In the genomic region with DNA sequence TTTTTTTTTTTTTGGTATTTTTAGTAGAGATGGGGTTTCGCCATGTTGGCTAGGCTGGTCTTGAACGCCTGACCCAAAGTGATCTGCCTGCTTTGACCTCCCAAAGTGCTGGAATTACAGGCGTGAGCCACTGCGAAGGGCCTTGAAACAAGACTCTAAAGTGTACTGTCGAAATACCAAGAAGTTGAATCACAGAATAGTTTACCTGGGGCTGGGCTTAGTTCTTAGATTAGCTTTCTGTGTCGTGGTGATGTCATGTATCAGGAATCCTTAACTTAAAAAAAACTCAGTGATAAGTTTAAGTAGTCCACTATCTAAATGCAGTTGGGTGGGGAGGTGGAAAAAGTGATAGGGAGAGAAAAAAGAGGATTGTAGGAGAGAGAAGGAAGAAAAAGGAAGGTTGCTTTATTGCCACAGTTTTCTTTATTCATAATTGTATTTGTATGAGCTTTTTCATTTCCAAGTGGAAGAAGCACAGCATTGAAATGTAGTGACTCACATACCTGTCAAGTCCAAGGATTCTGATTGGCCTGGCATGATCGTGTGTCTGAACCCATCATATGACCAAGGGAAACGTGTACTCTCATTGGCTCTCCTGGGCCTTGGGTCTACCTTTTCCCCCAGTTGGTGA, we compare ENCODE assay signal across 9 cellular contexts. TPM values are rescaled to one million over a fixed set of nuclear protein-coding genes. Genes with fewer than 3 reads are reported as not detected.
A peak's percentile ranks its signal among the peaks of the same experiment; 100 is the strongest.
DNase-seq lines count a peak whose midpoint lies in the region; ATAC-seq and TF ChIP-seq lines count a peak whose summit lies in the region.
"Had no signal": no experiment of that assay in that cellular context is flagged by ENCODE, and none has a peak within 500 bp of the region (broad histone marks: within the 10 kb centered on the region; RNA-seq: fewer than 3 reads in every experiment).

No MANE protein-coding gene starts in this region.

- H3K4me3 ChIP-seq in cardiac muscle cell (no peak overlapping the region), right atrium auricular region (no peak overlapping the region), upper lobe of left lung (no peak overlapping the region)

- H3K27me3 ChIP-seq in cardiac muscle cell: no peaks in the 10 kb centered on the region
- H3K27me3 ChIP-seq in right atrium auricular region: no peaks in the 10 kb centered on the region
- no peaks in the 10 kb centered on the region for H3K27me3 ChIP-seq in upper lobe of left lung
- H3K27me3 ChIP-seq: BE2C had no signal

- DNase-seq in cardiac muscle cell (ENCODE audit: low read depth in 1 of 2, low spot score in 1 of 2): peak; percentile 57 to 87
- no peak for DNase-seq in right atrium auricular region (ENCODE audit: low spot score)
- peak; percentile 98 for DNase-seq in amniotic epithelial cell (ENCODE audit: low read depth)
- DNase-seq in islet precursor cell: peak; percentile 94
- peak in 1 of 2 donors; percentile 60 for DNase-seq in upper lobe of left lung
- DNase-seq in occipital lobe (lab: John Stamatoyannopoulos, UW): no peak
- DNase-seq in NCI-H82 treated with DMSO at 0.1 percent for 48 hours (lab: John Stamatoyannopoulos, UW; ENCODE audit: unreplicated experiment): no peak
- DNase-seq: BE2C had no signal

- H3K4me1 ChIP-seq in cardiac muscle cell (ENCODE audit: low read depth): peaks cover 50% of the 10 kb centered on the region
- H3K4me1 ChIP-seq in right atrium auricular region: peaks cover 0 to 74% of the 10 kb centered on the region in 2 donors
- H3K4me1 ChIP-seq in upper lobe of left lung: peaks cover 7 to 25% (median 19%) of the 10 kb centered on the region in 4 donors

- no peaks in the 10 kb centered on the region for H3K36me3 ChIP-seq in cardiac muscle cell
- no peaks in the 10 kb centered on the region for H3K36me3 ChIP-seq in right atrium auricular region
- H3K36me3 ChIP-seq in upper lobe of left lung: no peaks in the 10 kb centered on the region
- H3K36me3 ChIP-seq: BE2C had no signal

- no peak for TF ChIP-seq EP300 in upper lobe of left lung (IDR thresholded peaks at IDR 0.05)

- H3K9me3 ChIP-seq in cardiac muscle cell (ENCODE audit: low read depth) (no peaks in the 10 kb centered on the region), right atrium auricular region (no peaks in the 10 kb centered on the region), upper lobe of left lung (no peaks in the 10 kb centered on the region)
- H3K9me3 ChIP-seq: BE2C had no signal

- TF ChIP-seq POLR2A in upper lobe of left lung (IDR thresholded peaks at IDR 0.05): no peak

- ATAC-seq in upper lobe of left lung (ENCODE audit: low FRiP score in 2 of 2): peak; percentile 62 to 91
- no peak for ATAC-seq in HG02973 (IDR thresholded peaks at IDR 0.05; ENCODE audit: unreplicated experiment)

- H3K27ac ChIP-seq in cardiac muscle cell: peak overlapping the region; percentile 89
- H3K27ac ChIP-seq in right atrium auricular region: peak overlapping the region in 1 of 2 donors; percentile 54
- H3K27ac ChIP-seq in upper lobe of left lung: peak overlapping the region; percentile 38 to 62 (median 46)

- no peak for TF ChIP-seq CTCF in cardiac muscle cell (IDR thresholded peaks at IDR 0.05; ENCODE audit: low read depth, low read length)
- no peak for TF ChIP-seq CTCF in right atrium auricular region (IDR thresholded peaks at IDR 0.05)
- TF ChIP-seq CTCF in upper lobe of left lung (IDR thresholded peaks at IDR 0.05): no peak

- 62 to 69% methylated on average over 8 of the region's 8 CpGs for WGBS in upper lobe of left lung, 2 donors

RNA-seq across cellular contexts. Expression of gene ITSN1, which starts 13.4 kb away (rescaled TPM):
- 125 and 139 TPM in 2 replicates for total RNA-seq in cardiac muscle cell
- polyA plus RNA-seq in cardiac muscle cell: 90.9 and 92.4 TPM in 2 replicates
- total RNA-seq in right atrium auricular region: 10 to 100 TPM; 49.9 to 54.9 TPM
- total RNA-seq in upper lobe of left lung: 100 to 1,000 TPM in 1 of 6 donors, 10 to 100 TPM in 5; 19.3 to 103 (median 38.7) TPM
- total RNA-seq in occipital lobe: 77.8 TPM

RNA-seq across cellular contexts. Expression of gene CRYZL1, which starts 14.2 kb away (rescaled TPM):
- total RNA-seq in cardiac muscle cell (17.0 and 58.3 TPM in 2 replicates), right atrium auricular region (10 to 100 TPM; 19.0 to 27.5 TPM), upper lobe of left lung (10 to 100 TPM; 20.2 to 80.7 (median 31.7) TPM), occipital lobe (73.2 TPM)
- polyA plus RNA-seq in cardiac muscle cell: 58.1 and 79.4 TPM in 2 replicates

Comparison
In these comparisons a context has a peak if more than half of its experiments do, and no peak if none do; other contexts are left out.
1. DNase-seq: peak in cardiac muscle cell (2 of 2), amniotic epithelial cell (single experiment) and islet precursor cell (single experiment); none in right atrium auricular region (single experiment), occipital lobe (single experiment) and NCI-H82 treated with DMSO at 0.1 percent for 48 hours (single experiment).